Comparison of ENCODE assay signal across 11 cellular contexts in genomic region chr2:161625314-161625919, GRCh38. TPM values are rescaled to one million over a fixed set of nuclear protein-coding genes. Genes with fewer than 3 reads are reported as not detected.
DNase-seq lines count a peak whose midpoint lies in the region; ATAC-seq and TF ChIP-seq lines count a peak whose summit lies in the region.
"Had no signal": no experiment of that assay in that cellular context is flagged by ENCODE, and none has a peak within 500 bp of the region (broad histone marks: within the 10 kb centered on the region; RNA-seq: fewer than 3 reads in every experiment).

No MANE protein-coding gene starts in this region.

- DNase-seq in activated CD4-positive, alpha-beta memory T cell treated with anti-CD3 and anti-CD28 coated beads for 36 hours: peak; percentile 9
- no peak for DNase-seq in activated CD4-positive, alpha-beta memory T cell treated with anti-CD3 and anti-CD28 coated beads, Interleukin-2, amount 10 ng/mL, durations not matched to agents 7 days and 5 days
- DNase-seq in activated naive CD8-positive, alpha-beta T cell treated with anti-CD3 and anti-CD28 coated beads, Interleukin-2, amount 10 ng/mL, durations not matched to agents 7 days and 5 days: no peak
- DNase-seq in superior temporal gyrus (ENCODE audit: extremely low spot score): peak; percentile 66
- DNase-seq in vagina (ENCODE audit: extremely low spot score in 2 of 2): no peak
- DNase-seq in kidney tubule cell (ENCODE audit: low spot score): no peak
- no peak for DNase-seq in DMS 273 treated with DMSO at 0.1 percent for 48 hours (lab: John Stamatoyannopoulos, UW)
- DNase-seq: immature natural killer cell, Kasumi-1, PC-9 had no signal

- no peaks in the 10 kb centered on the region for H3K9me3 ChIP-seq in iPS-18c (ENCODE audit: control insufficient read depth, insufficient read depth, low read length)
- no peaks in the 10 kb centered on the region for H3K9me3 ChIP-seq in vagina

- peaks cover 4% of the 10 kb centered on the region for H3K4me1 ChIP-seq in vagina

- TF ChIP-seq CTCF in vagina (IDR thresholded peaks at IDR 0.05): no peak

- intact Hi-C loops in activated CD4-positive, alpha-beta memory T cell treated with anti-CD3 and anti-CD28 coated beads for 36 hours (cut with micrococcal nuclease): no loop called here
- intact Hi-C loops in vagina (cut with DNase I): no loop called here

- H3K9me3 Mint-ChIP-seq in activated CD4-positive, alpha-beta memory T cell treated with anti-CD3 and anti-CD28 coated beads for 36 hours: no peaks in the 10 kb centered on the region
- no peaks in the 10 kb centered on the region for H3K9me3 Mint-ChIP-seq in activated CD4-positive, alpha-beta memory T cell treated with anti-CD3 and anti-CD28 coated beads, Interleukin-2, amount 10 ng/mL, durations not matched to agents 7 days and 5 days
- no peaks in the 10 kb centered on the region for H3K9me3 Mint-ChIP-seq in activated naive CD8-positive, alpha-beta T cell treated with anti-CD3 and anti-CD28 coated beads, Interleukin-2, amount 10 ng/mL, durations not matched to agents 7 days and 5 days
- H3K9me3 Mint-ChIP-seq: immature natural killer cell had no signal

- no peaks in the 10 kb centered on the region for H3K36me3 ChIP-seq in vagina

- POLR2A ChIA-PET in activated CD4-positive, alpha-beta memory T cell treated with anti-CD3 and anti-CD28 coated beads for 36 hours (lab: Charles Lee): no interaction called here
- POLR2A ChIA-PET in activated CD4-positive, alpha-beta memory T cell treated with anti-CD3 and anti-CD28 coated beads, Interleukin-2, amount 10 ng/mL, durations not matched to agents 7 days and 5 days (lab: Charles Lee): no interaction called here
- POLR2A ChIA-PET in activated naive CD8-positive, alpha-beta T cell treated with anti-CD3 and anti-CD28 coated beads, Interleukin-2, amount 10 ng/mL, durations not matched to agents 7 days and 5 days (lab: Charles Lee): interaction anchor here (0.5 kb wide), 1 partner anchor 1113 kb away, joined by 4 read pairs; no protein-coding TSS in a partner anchor

- peak overlapping the region; percentile 85 for H3K4me3 ChIP-seq in iPS-18c (ENCODE audit: insufficient read depth, low read depth, low read length)
- no peak overlapping the region for H3K4me3 ChIP-seq in vagina
- H3K4me3 ChIP-seq: PC-9 had no signal

- ATAC-seq in activated naive CD8-positive, alpha-beta T cell treated with anti-CD3 and anti-CD28 coated beads, Interleukin-2, amount 10 ng/mL, durations not matched to agents 7 days and 5 days (ENCODE audit: low read depth): no peak

- H3K27ac Mint-ChIP-seq in activated CD4-positive, alpha-beta memory T cell treated with anti-CD3 and anti-CD28 coated beads for 36 hours: no peak overlapping the region
- no peak overlapping the region for H3K27ac Mint-ChIP-seq in activated CD4-positive, alpha-beta memory T cell treated with anti-CD3 and anti-CD28 coated beads, Interleukin-2, amount 10 ng/mL, durations not matched to agents 7 days and 5 days
- no peak overlapping the region for H3K27ac Mint-ChIP-seq in activated naive CD8-positive, alpha-beta T cell treated with anti-CD3 and anti-CD28 coated beads, Interleukin-2, amount 10 ng/mL, durations not matched to agents 7 days and 5 days
- H3K27ac Mint-ChIP-seq: immature natural killer cell had no signal

- H3K27me3 ChIP-seq in vagina: no peaks in the 10 kb centered on the region

- peak overlapping the region; percentile 12 for H3K4me3 Mint-ChIP-seq in activated CD4-positive, alpha-beta memory T cell treated with anti-CD3 and anti-CD28 coated beads for 36 hours
- no peak overlapping the region for H3K4me3 Mint-ChIP-seq in activated CD4-positive, alpha-beta memory T cell treated with anti-CD3 and anti-CD28 coated beads, Interleukin-2, amount 10 ng/mL, durations not matched to agents 7 days and 5 days
- H3K4me3 Mint-ChIP-seq in activated naive CD8-positive, alpha-beta T cell treated with anti-CD3 and anti-CD28 coated beads, Interleukin-2, amount 10 ng/mL, durations not matched to agents 7 days and 5 days: peak overlapping the region; percentile 36
- H3K4me3 Mint-ChIP-seq: immature natural killer cell had no signal

- no peaks in the 10 kb centered on the region for H3K36me3 Mint-ChIP-seq in activated CD4-positive, alpha-beta memory T cell treated with anti-CD3 and anti-CD28 coated beads for 36 hours
- H3K36me3 Mint-ChIP-seq in activated CD4-positive, alpha-beta memory T cell treated with anti-CD3 and anti-CD28 coated beads, Interleukin-2, amount 10 ng/mL, durations not matched to agents 7 days and 5 days (ENCODE audit: low read depth): no peaks in the 10 kb centered on the region
- H3K36me3 Mint-ChIP-seq in activated naive CD8-positive, alpha-beta T cell treated with anti-CD3 and anti-CD28 coated beads, Interleukin-2, amount 10 ng/mL, durations not matched to agents 7 days and 5 days: no peaks in the 10 kb centered on the region
- H3K36me3 Mint-ChIP-seq: immature natural killer cell had no signal

- peaks cover 12% of the 10 kb centered on the region for H3K4me1 Mint-ChIP-seq in activated CD4-positive, alpha-beta memory T cell treated with anti-CD3 and anti-CD28 coated beads for 36 hours (ENCODE audit: low read depth)
- peaks cover 4% of the 10 kb centered on the region for H3K4me1 Mint-ChIP-seq in activated CD4-positive, alpha-beta memory T cell treated with anti-CD3 and anti-CD28 coated beads, Interleukin-2, amount 10 ng/mL, durations not matched to agents 7 days and 5 days
- peaks cover 7% of the 10 kb centered on the region for H3K4me1 Mint-ChIP-seq in activated naive CD8-positive, alpha-beta T cell treated with anti-CD3 and anti-CD28 coated beads, Interleukin-2, amount 10 ng/mL, durations not matched to agents 7 days and 5 days
- H3K4me1 Mint-ChIP-seq: immature natural killer cell had no signal

- no peak for TF ChIP-seq POLR2A in vagina (IDR thresholded peaks at IDR 0.05)

- CTCF ChIA-PET in activated CD4-positive, alpha-beta memory T cell treated with anti-CD3 and anti-CD28 coated beads for 36 hours (lab: Charles Lee): no interaction called here
- CTCF ChIA-PET in activated CD4-positive, alpha-beta memory T cell treated with anti-CD3 and anti-CD28 coated beads, Interleukin-2, amount 10 ng/mL, durations not matched to agents 7 days and 5 days (lab: Charles Lee): interaction anchor here (0.8 kb wide), 1 partner anchor 38 kb away, joined by 4 read pairs; no protein-coding TSS in a partner anchor

- no peak overlapping the region for H3K27ac ChIP-seq in vagina
- H3K27ac ChIP-seq: PC-9 had no signal

- peaks cover 17% of the 10 kb centered on the region for H3K27me3 Mint-ChIP-seq in activated CD4-positive, alpha-beta memory T cell treated with anti-CD3 and anti-CD28 coated beads for 36 hours
- peaks cover 26% of the 10 kb centered on the region for H3K27me3 Mint-ChIP-seq in activated CD4-positive, alpha-beta memory T cell treated with anti-CD3 and anti-CD28 coated beads, Interleukin-2, amount 10 ng/mL, durations not matched to agents 7 days and 5 days
- H3K27me3 Mint-ChIP-seq in activated naive CD8-positive, alpha-beta T cell treated with anti-CD3 and anti-CD28 coated beads, Interleukin-2, amount 10 ng/mL, durations not matched to agents 7 days and 5 days: peaks cover 57% of the 10 kb centered on the region

RNA-seq across cellular contexts. Expression of gene SLC4A10, which starts 1.2 kb away (rescaled TPM):
- total RNA-seq in activated CD4-positive, alpha-beta memory T cell treated with anti-CD3 and anti-CD28 coated beads for 36 hours: 1 to 10 TPM; 1.7 to 2.1 TPM
- 1 to 10 TPM; 3.2 to 3.3 TPM for total RNA-seq in activated CD4-positive, alpha-beta memory T cell treated with anti-CD3 and anti-CD28 coated beads, Interleukin-2, amount 10 ng/mL, durations not matched to agents 7 days and 5 days
- total RNA-seq in activated naive CD8-positive, alpha-beta T cell treated with anti-CD3 and anti-CD28 coated beads, Interleukin-2, amount 10 ng/mL, durations not matched to agents 7 days and 5 days: 1 to 10 TPM in 1 of 2 experiments, under 1 TPM in 1; 0.72 to 1.2 TPM
- total RNA-seq in vagina: not detected
- total RNA-seq: PC-9 had no signal

Comparison
In these comparisons a context has a peak if more than half of its experiments do, and no peak if none do; other contexts are left out.
1. DNase-seq: peak in activated CD4-positive, alpha-beta memory T cell treated with anti-CD3 and anti-CD28 coated beads for 36 hours (single experiment) and superior temporal gyrus (single experiment); none in activated CD4-positive, alpha-beta memory T cell treated with anti-CD3 and anti-CD28 coated beads, Interleukin-2, amount 10 ng/mL, durations not matched to agents 7 days and 5 days (single experiment), activated naive CD8-positive, alpha-beta T cell treated with anti-CD3 and anti-CD28 coated beads, Interleukin-2, amount 10 ng/mL, durations not matched to agents 7 days and 5 days (single experiment), vagina (0 of 2), kidney tubule cell (single experiment) and DMS 273 treated with DMSO at 0.1 percent for 48 hours (single experiment).